25 cellular contexts compared by ENCODE assay signal in genomic region chr6:41711323-41712038, GRCh38. TPM values are rescaled to one million over a fixed set of nuclear protein-coding genes. Genes with fewer than 3 reads are reported as not detected.
A peak's percentile ranks its signal among the peaks of the same experiment; 100 is the strongest.
DNase-seq lines count a peak whose midpoint lies in the region; ATAC-seq and TF ChIP-seq lines count a peak whose summit lies in the region.
"Had no signal": no experiment of that assay in that cellular context is flagged by ENCODE, and none has a peak within 500 bp of the region (broad histone marks: within the 10 kb centered on the region; RNA-seq: fewer than 3 reads in every experiment).

No MANE protein-coding gene starts in this region.

- H3K27ac Mint-ChIP-seq in mesothelial cell of epicardium, result no peak overlapping the region
- H3K27ac Mint-ChIP-seq: activated T-helper 1 cell treated with anti-CD3 and anti-CD28 coated beads, Interleukin-12 subunit alpha, Interleukin-12 subunit beta, Interleukin-2, Interleukin-4 antibody, amounts not matched to agents 30 ng/mL and 10 ng/mL and 1 ng/mL, durations not matched to agents 14 hours and 24 hours and 36 hours; CD4-positive, alpha-beta T cell; T-helper 2 cell treated with Interferon-gamma antibody and Interleukin-4, amounts not matched to agents 5 μg/mL and 100 μg/mL, for 36 hours had no signal

- no peaks in the 10 kb centered on the region for H3K36me3 Mint-ChIP-seq in mesothelial cell of epicardium

- H3K9ac ChIP-seq in skeletal muscle tissue (ENCODE audit: low read depth in 1 of 3, low read length in 3 of 3), result peak overlapping the region; percentile 10 to 82 (median 69)

- H3K4me1 ChIP-seq in heart right ventricle (peaks cover 38 to 99% (median 80%) of the 10 kb centered on the region in 9 donors), right atrium auricular region (peaks cover 0 to 90% of the 10 kb centered on the region in 2 donors), skeletal muscle tissue (ENCODE audit: control insufficient read depth in 3 of 3, insufficient read depth in 3 of 3, low read length in 3 of 3) (peaks cover 89 to 95% (median 93%) of the 10 kb centered on the region in 3 donors)

- no peak for ATAC-seq in heart right ventricle
- ATAC-seq in left ventricle myocardium superior, result no peak
- ATAC-seq in HG02759 (IDR thresholded peaks at IDR 0.05; ENCODE audit: unreplicated experiment), result no peak
- ATAC-seq: stimulated activated naive CD8-positive, alpha-beta T cell treated with anti-CD3 and anti-CD28 coated beads, Interleukin-15, Interleukin-2, amounts not matched to agents 100 U/mL and 50 U/mL, for 24 hours had no signal

- H3K36me3 ChIP-seq in heart right ventricle (peaks cover 0 to 5% (median 0%) of the 10 kb centered on the region in 9 donors), right atrium auricular region (no peaks in the 10 kb centered on the region), skeletal muscle tissue (ENCODE audit: control insufficient read depth in 3 of 3, insufficient read depth in 3 of 3, low read length in 3 of 3) (peaks cover 0 to 3% (median 0%) of the 10 kb centered on the region in 3 donors)

- H3K27me3 Mint-ChIP-seq in mesothelial cell of epicardium (ENCODE audit: low read depth), result peaks cover 14% of the 10 kb centered on the region
- H3K27me3 Mint-ChIP-seq: CD4-positive, alpha-beta T cell had no signal

- no peak for DNase-seq in heart right ventricle
- DNase-seq in left ventricle myocardium superior, result no peak
- no peak for DNase-seq in right atrium auricular region (ENCODE audit: low spot score)
- no peak for DNase-seq in mesothelial cell of epicardium (ENCODE audit: low spot score in 2 of 2, unreplicated experiment in 2 of 2)
- no peak for DNase-seq in activated naive CD4-positive, alpha-beta T cell (lab: John Stamatoyannopoulos, UW)
- DNase-seq in stimulated activated naive CD4-positive, alpha-beta T cell (lab: John Stamatoyannopoulos, UW), result no peak
- DNase-seq: activated naive CD8-positive, alpha-beta T cell treated with anti-CD3 and anti-CD28 coated beads, Interleukin-2, amount 10 ng/mL, durations not matched to agents 7 days and 5 days; CD4-positive, alpha-beta T cell; DMS79; glutamatergic neuron; mesenchymal stem cell; NCI-H1417 treated with DMSO at 0.1 percent for 48 hours; NCI-H2171 treated with DMSO at 0.1 percent for 48 hours; NCI-H774; PC-9; stimulated activated CD4-positive, alpha-beta T cell treated with anti-CD3 and anti-CD28 coated beads, Interleukin-15, amount 100 ng/mL, for 24 hours; stimulated activated naive CD8-positive, alpha-beta T cell treated with anti-CD3 and anti-CD28 coated beads, Interleukin-15, Interleukin-2, amounts not matched to agents 100 U/mL and 50 U/mL, for 24 hours had no signal

- no peaks in the 10 kb centered on the region for H3K4me1 Mint-ChIP-seq in mesothelial cell of epicardium

- TF ChIP-seq CTCF in heart right ventricle (IDR thresholded peaks at IDR 0.05), result no peak
- TF ChIP-seq CTCF in right atrium auricular region (IDR thresholded peaks at IDR 0.05), result no peak
- no peak for TF ChIP-seq CTCF in mesothelial cell of epicardium (IDR thresholded peaks at IDR 0.05; ENCODE audit: unreplicated experiment)

- no peaks in the 10 kb centered on the region for H3K27me3 ChIP-seq in heart right ventricle
- H3K27me3 ChIP-seq in right atrium auricular region, result no peaks in the 10 kb centered on the region
- H3K27me3 ChIP-seq in skeletal muscle tissue (ENCODE audit: control insufficient read depth in 3 of 3, insufficient read depth in 3 of 3, low read length in 3 of 3), result no peaks in the 10 kb centered on the region

- H3K27ac ChIP-seq in heart right ventricle (peak overlapping the region in 9 of 10 donors; percentile 53 to 91 (median 82)), right atrium auricular region (peak overlapping the region; percentile 78 to 87), skeletal muscle tissue (ENCODE audit: low read depth, low read length) (peak overlapping the region; percentile 95)

- 80 to 85% methylated on average over 9 of the region's 9 CpGs for WGBS in heart right ventricle, 2 donors

- no peaks in the 10 kb centered on the region for H3K9me3 ChIP-seq in heart right ventricle
- no peaks in the 10 kb centered on the region for H3K9me3 ChIP-seq in right atrium auricular region
- no peaks in the 10 kb centered on the region for H3K9me3 ChIP-seq in skeletal muscle tissue (ENCODE audit: control insufficient read depth in 3 of 3, low read length in 3 of 3)

- intact Hi-C loops in heart right ventricle (cut with DNase I) (no loop called here), left ventricle myocardium superior (cut with micrococcal nuclease) (no loop called here)

- H3K4me3 ChIP-seq in heart right ventricle (no peak overlapping the region), right atrium auricular region (no peak overlapping the region), skeletal muscle tissue (ENCODE audit: low read length in 3 of 3) (peak overlapping the region in 1 of 3 donors; percentile 29)
- H3K4me3 ChIP-seq: PC-9 had no signal

- no peaks in the 10 kb centered on the region for H3K9me3 Mint-ChIP-seq in mesothelial cell of epicardium
- H3K9me3 Mint-ChIP-seq: activated naive CD8-positive, alpha-beta T cell treated with anti-CD3 and anti-CD28 coated beads, Interleukin-2, amount 10 ng/mL, durations not matched to agents 7 days and 5 days; activated T-helper 1 cell treated with anti-CD3 and anti-CD28 coated beads, Interleukin-12 subunit alpha, Interleukin-12 subunit beta, Interleukin-2, Interleukin-4 antibody, amounts not matched to agents 30 ng/mL and 10 ng/mL and 1 ng/mL, durations not matched to agents 14 hours and 24 hours and 36 hours; CD4-positive, alpha-beta T cell; T-helper 2 cell treated with Interferon-gamma antibody and Interleukin-4, amounts not matched to agents 5 μg/mL and 100 μg/mL, for 36 hours had no signal

- no peak overlapping the region for H3K4me3 Mint-ChIP-seq in mesothelial cell of epicardium
- H3K4me3 Mint-ChIP-seq: activated naive CD8-positive, alpha-beta T cell treated with anti-CD3 and anti-CD28 coated beads, Interleukin-2, amount 10 ng/mL, durations not matched to agents 7 days and 5 days; activated T-helper 1 cell treated with anti-CD3 and anti-CD28 coated beads, Interleukin-12 subunit alpha, Interleukin-12 subunit beta, Interleukin-2, Interleukin-4 antibody, amounts not matched to agents 30 ng/mL and 10 ng/mL and 1 ng/mL, durations not matched to agents 14 hours and 24 hours and 36 hours; CD4-positive, alpha-beta T cell; T-helper 2 cell treated with Interferon-gamma antibody and Interleukin-4, amounts not matched to agents 5 μg/mL and 100 μg/mL, for 36 hours had no signal

RNA-seq across cellular contexts. Expression of gene TFEB, which starts 23.9 kb away (rescaled TPM):
- total RNA-seq in heart right ventricle (10 to 100 TPM; 29.2 to 47.0 (median 39.6) TPM), left ventricle myocardium superior (50.9 TPM), right atrium auricular region (10 to 100 TPM; 31.5 to 35.8 TPM), skeletal muscle tissue (7.8 TPM), mesothelial cell of epicardium (3.2 to 4.4 TPM (median 3.8 TPM) in 3 replicates)
- polyA plus RNA-seq in heart right ventricle, result 10 to 100 TPM; 36.9 to 52.3 TPM

RNA-seq across cellular contexts. Expression of gene PGC, which starts 35.7 kb away (rescaled TPM):
- total RNA-seq in heart right ventricle (not detected), left ventricle myocardium superior (not detected), right atrium auricular region (not detected), skeletal muscle tissue (0.52 TPM), mesothelial cell of epicardium (not detected in 3 replicates)
- 1 to 10 TPM in 1 of 2 donors, under 1 TPM in 1; 0.58 to 2.0 TPM for polyA plus RNA-seq in heart right ventricle
- total RNA-seq: activated CD8-positive, alpha-beta memory T cell treated with anti-CD3 and anti-CD28 coated beads for 36 hours; activated naive CD8-positive, alpha-beta T cell treated with anti-CD3 and anti-CD28 coated beads, Interleukin-2, amount 10 ng/mL, durations not matched to agents 7 days and 5 days; bronchial epithelial cell; CD4-positive, alpha-beta T cell; PC-9; renal cortical epithelial cell had no signal
- polyA plus RNA-seq: neural cell had no signal
